In the genomic region with DNA sequence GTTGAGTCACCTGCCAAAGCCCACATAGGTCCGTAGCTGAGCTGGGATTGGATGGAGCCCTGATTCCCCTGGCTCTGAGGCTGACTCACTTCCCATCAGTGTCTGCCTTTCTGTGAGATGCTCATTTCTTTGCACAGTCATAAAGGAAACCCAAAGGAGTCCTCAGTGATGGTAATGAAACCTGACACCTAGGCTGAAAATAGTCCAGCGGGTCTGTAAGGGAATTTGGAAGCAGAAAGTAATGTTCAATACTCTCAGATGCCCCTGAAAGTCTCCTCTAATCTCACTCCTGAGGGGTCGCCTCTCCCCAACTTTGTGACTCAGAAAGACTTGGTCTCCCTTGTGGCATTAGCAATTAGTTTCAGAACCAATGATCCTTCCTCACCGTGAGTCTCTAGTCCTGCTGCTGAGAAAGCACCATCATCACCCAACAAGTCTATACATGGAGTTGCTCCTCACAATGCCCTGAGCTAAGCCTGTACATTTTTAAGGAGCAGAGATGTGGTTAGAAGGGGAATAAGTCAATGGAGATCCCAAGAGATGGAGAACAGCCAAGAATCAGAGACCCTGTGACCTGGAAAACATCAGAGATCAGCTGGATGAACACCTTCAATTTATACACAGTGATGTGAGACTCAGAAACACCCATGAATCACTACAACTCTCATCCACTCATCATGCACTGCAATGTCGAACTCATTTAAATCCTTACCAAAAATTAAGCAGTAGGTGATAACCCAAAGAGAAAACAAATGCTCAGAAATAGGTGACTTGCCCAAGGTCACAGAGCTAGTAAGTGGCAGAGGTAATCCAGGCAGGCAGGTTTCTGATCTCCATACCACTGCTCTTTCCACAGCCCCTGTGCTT, we compare ENCODE assay signal across 9 cellular contexts.
DNase-seq lines count a peak whose midpoint lies in the region; ATAC-seq and TF ChIP-seq lines count a peak whose summit lies in the region.
"Had no signal": no experiment of that assay in that cellular context is flagged by ENCODE, and none has a peak within 500 bp of the region (broad histone marks: within the 10 kb centered on the region; RNA-seq: fewer than 3 reads in every experiment).

No MANE protein-coding gene starts in this region.

- no peak for TF ChIP-seq EP300 in ovary (IDR thresholded peaks at IDR 0.05)

- no peak for TF ChIP-seq CTCF in ovary (IDR thresholded peaks at IDR 0.05)

- H3K9me3 ChIP-seq in CD4-positive, alpha-beta memory T cell (ENCODE audit: control insufficient read depth in 1 of 2, low read length in 2 of 2): peaks cover 0 to 4% of the 10 kb centered on the region in 2 donors
- H3K9me3 ChIP-seq in ovary: no peaks in the 10 kb centered on the region

- H3K4me3 Mint-ChIP-seq in CD4-positive, alpha-beta memory T cell: no peak overlapping the region
- H3K4me3 Mint-ChIP-seq: dendritic cell treated with granulocyte-macrophage colony-stimulating factor and Interleukin-4, amounts not matched to agents 40 ng/mL and 50 ng/mL, for 4 days had no signal

- H3K27ac Mint-ChIP-seq in CD4-positive, alpha-beta memory T cell: no peak overlapping the region
- H3K27ac Mint-ChIP-seq: dendritic cell treated with granulocyte-macrophage colony-stimulating factor and Interleukin-4, amounts not matched to agents 40 ng/mL and 50 ng/mL, for 4 days had no signal

- no peaks in the 10 kb centered on the region for H3K27me3 ChIP-seq in CD4-positive, alpha-beta memory T cell (ENCODE audit: insufficient read depth, low read length)
- no peaks in the 10 kb centered on the region for H3K27me3 ChIP-seq in ovary

- no peak for TF ChIP-seq POLR2A in ovary (IDR thresholded peaks at IDR 0.05)

- CTCF ChIA-PET in CD4-positive, alpha-beta memory T cell (lab: Charles Lee; ENCODE audit: partially characterized antibody): no interaction called here

- H3K4me3 ChIP-seq in skeletal muscle cell (ENCODE audit: low read depth, low read length) (no peak overlapping the region), ovary (no peak overlapping the region)
- H3K4me3 ChIP-seq in CD4-positive, alpha-beta memory T cell (ENCODE audit: low read length in 2 of 2): no peak overlapping the region

- POLR2A ChIA-PET in CD4-positive, alpha-beta memory T cell (lab: Charles Lee; ENCODE audit: partially characterized antibody): no interaction called here

- H3K27ac ChIP-seq in CD4-positive, alpha-beta memory T cell (ENCODE audit: low read depth, low read length): no peak overlapping the region
- H3K27ac ChIP-seq in ovary: no peak overlapping the region

- DNase-seq in SW480 (ENCODE audit: low spot score) (peak; percentile 39), skeletal muscle cell (ENCODE audit: low read depth) (peak; percentile 85), 8988T (no peak), NOMO-1 treated with DMSO at 0.1 percent for 48 hours (lab: John Stamatoyannopoulos, UW; ENCODE audit: unreplicated experiment) (no peak), ovary (no peak)
- DNase-seq in CD4-positive, alpha-beta memory T cell: no peak

- H3K27me3 Mint-ChIP-seq in CD4-positive, alpha-beta memory T cell: peaks cover 0 to 3% of the 10 kb centered on the region in 2 donors

- no peaks in the 10 kb centered on the region for H3K4me1 Mint-ChIP-seq in CD4-positive, alpha-beta memory T cell

- no peaks in the 10 kb centered on the region for H3K36me3 ChIP-seq in CD4-positive, alpha-beta memory T cell (ENCODE audit: insufficient read depth, low read length)
- no peaks in the 10 kb centered on the region for H3K36me3 ChIP-seq in ovary

- H3K36me3 Mint-ChIP-seq in CD4-positive, alpha-beta memory T cell: no peaks in the 10 kb centered on the region

- intact Hi-C loops in CD4-positive, alpha-beta memory T cell (cut with micrococcal nuclease): no loop called here
- intact Hi-C loops in ovary (cut with DNase I): no loop called here

- no peaks in the 10 kb centered on the region for H3K4me1 ChIP-seq in CD4-positive, alpha-beta memory T cell (ENCODE audit: insufficient read depth, low read length)
- H3K4me1 ChIP-seq in ovary (ENCODE audit: insufficient read depth): no peaks in the 10 kb centered on the region

- peaks cover 0 to 9% (median 5%) of the 10 kb centered on the region in 8 donors for H3K9me3 Mint-ChIP-seq in CD4-positive, alpha-beta memory T cell
- H3K9me3 Mint-ChIP-seq: dendritic cell treated with granulocyte-macrophage colony-stimulating factor and Interleukin-4, amounts not matched to agents 40 ng/mL and 50 ng/mL, for 4 days had no signal

- 60 to 72% (median 64%) methylated on average over 5 of the region's 5 CpGs for whole genome bisulfite sequencing in ovary, 3 donors

- peak; percentile 79 for ATAC-seq in GM19043 (IDR thresholded peaks at IDR 0.05; ENCODE audit: low read depth, unreplicated experiment)
- ATAC-seq in HG02763 (IDR thresholded peaks at IDR 0.05; ENCODE audit: unreplicated experiment): peak; percentile 94

Comparison
In these comparisons a context has a peak if more than half of its experiments do, and no peak if none do; other contexts are left out.
1. DNase-seq: peak in SW480 (single experiment) and skeletal muscle cell (single experiment); none in 8988T (single experiment), CD4-positive, alpha-beta memory T cell (0 of 5), NOMO-1 treated with DMSO at 0.1 percent for 48 hours (single experiment) and ovary (0 of 5).